In the genomic region with DNA sequence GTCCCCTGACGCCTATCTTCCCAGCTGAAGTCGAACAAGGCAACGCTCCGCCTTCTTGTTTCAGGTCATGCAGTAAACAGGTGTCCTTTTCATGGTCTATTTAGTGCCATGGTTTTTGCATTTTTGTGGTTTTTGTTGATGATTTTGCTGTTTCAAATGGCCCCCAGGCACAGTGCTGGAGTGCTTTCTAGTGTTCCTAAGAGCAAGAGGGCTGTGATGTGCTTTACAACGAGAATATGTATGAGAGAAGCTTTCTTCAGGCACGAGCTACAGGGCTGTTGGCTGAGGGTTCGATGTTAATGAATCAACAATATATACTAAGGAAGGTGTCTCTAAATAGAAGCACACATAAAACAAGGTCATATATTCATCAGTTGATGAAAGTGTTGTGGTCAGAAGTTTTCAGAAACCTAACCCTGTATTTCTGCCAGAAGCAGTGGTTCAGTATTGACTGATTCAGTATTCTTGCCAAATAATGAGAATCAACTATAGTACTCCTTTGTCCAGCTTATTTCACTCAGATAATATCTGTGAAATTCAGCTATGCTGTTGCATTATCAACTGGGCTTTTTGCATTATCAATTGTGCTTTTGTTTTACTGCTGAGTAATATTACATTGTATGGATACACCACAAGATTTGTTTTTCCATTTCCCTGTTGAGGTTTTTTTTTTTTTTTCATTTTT, we compare ENCODE assay signal across 8 cellular contexts. TPM values are rescaled to one million over a fixed set of nuclear protein-coding genes. Genes with fewer than 3 reads are reported as not detected.
DNase-seq lines count a peak whose midpoint lies in the region; ATAC-seq and TF ChIP-seq lines count a peak whose summit lies in the region.

No MANE protein-coding gene starts in this region.

- no peak for TF ChIP-seq RAD21 in SK-N-SH (IDR thresholded peaks at IDR 0.05; ENCODE audit: low read length)

- no peak overlapping the region for H3K18ac ChIP-seq in trophoblast cell (ENCODE audit: low read length)

- H3K9me3 ChIP-seq in SK-N-SH (no peaks in the 10 kb centered on the region), PC-3 (ENCODE audit: low read length) (no peaks in the 10 kb centered on the region), trophoblast cell (ENCODE audit: insufficient read depth, low read depth, low read length) (no peaks in the 10 kb centered on the region), tibial nerve (no peaks in the 10 kb centered on the region)

- no peak overlapping the region for H2AFZ ChIP-seq in SK-N-SH (ENCODE audit: low read depth)
- H2AFZ ChIP-seq in PC-3 (ENCODE audit: low read length), result no peak overlapping the region
- H2AFZ ChIP-seq in trophoblast cell (ENCODE audit: insufficient read depth, low read length, poor library complexity), result no peak overlapping the region

- no peak for TF ChIP-seq EP300 in SK-N-SH (IDR thresholded peaks at IDR 0.05; ENCODE audit: borderline replicate concordance in 1 of 2, low read depth in 1 of 2, low read length in 1 of 2)
- no peak for TF ChIP-seq EP300 in tibial nerve (IDR thresholded peaks at IDR 0.05)

- no peak overlapping the region for H3K4me3 ChIP-seq in SK-N-SH (ENCODE audit: low read depth in 2 of 2, low read length in 1 of 2)
- no peak overlapping the region for H3K4me3 ChIP-seq in PC-3 (ENCODE audit: low read length)
- H3K4me3 ChIP-seq in trophoblast cell (ENCODE audit: low read depth, low read length), result no peak overlapping the region
- no peak overlapping the region for H3K4me3 ChIP-seq in tibial nerve

- no peak overlapping the region for H4K12ac ChIP-seq in trophoblast cell (ENCODE audit: low read depth, low read length)

- POLR2A ChIA-PET in SK-N-SH (lab: Yijun Ruan, JAX), result no interaction called here
- POLR2A ChIA-PET in PC-3 (lab: Charles Lee; ENCODE audit: unreplicated experiment), result no interaction called here

- CTCF ChIA-PET in SK-N-SH (lab: Yijun Ruan, JAX), result interaction anchor here (1.4 kb wide), 1 partner anchor 21 kb away, joined by 3 read pairs; no protein-coding TSS in a partner anchor
- CTCF ChIA-PET in PC-3 (lab: Charles Lee), result interaction anchor here (0.6 to 0.8 kb wide), 2 partner anchors 32 to 102 kb away, joined by 3 to 16 read pairs; no protein-coding TSS in a partner anchor

- H3K36me3 ChIP-seq in SK-N-SH (replicated peaks in 1 of 2; ENCODE audit: control insufficient read depth in 1 of 2, insufficient read depth in 2 of 2, low read length in 1 of 2) (no peaks in the 10 kb centered on the region), PC-3 (ENCODE audit: low read depth, low read length) (peaks cover 17% of the 10 kb centered on the region; the same call in 1 of the 2 replicates), trophoblast cell (ENCODE audit: control insufficient read depth in 1 of 2, insufficient read depth in 2 of 2, low read length in 2 of 2) (peaks cover 2% of the 10 kb centered on the region in 2 experiments), tibial nerve (no peaks in the 10 kb centered on the region)

- H3K79me1 ChIP-seq in trophoblast cell (ENCODE audit: low read length), result no peaks in the 10 kb centered on the region

- H2BK120ac ChIP-seq in trophoblast cell (ENCODE audit: insufficient read depth, low read length, poor library complexity), result no peak overlapping the region

- H4K91ac ChIP-seq in trophoblast cell (ENCODE audit: low read depth, low read length), result no peak overlapping the region

- H3K4me2 ChIP-seq in SK-N-SH (no peak overlapping the region), PC-3 (ENCODE audit: low read length) (peak overlapping the region; percentile 32), trophoblast cell (ENCODE audit: low read length) (no peak overlapping the region)

- H3K23ac ChIP-seq in trophoblast cell (ENCODE audit: low read length), result no peak overlapping the region

- H3K9ac ChIP-seq in SK-N-SH, result no peak overlapping the region
- no peak overlapping the region for H3K9ac ChIP-seq in PC-3 (ENCODE audit: low read length)
- H3K9ac ChIP-seq in trophoblast cell (ENCODE audit: low read length), result no peak overlapping the region

- no peaks in the 10 kb centered on the region for H3K27me3 ChIP-seq in SK-N-SH (ENCODE audit: insufficient read depth)
- H3K27me3 ChIP-seq in PC-3 (ENCODE audit: low read length), result no peaks in the 10 kb centered on the region
- no peaks in the 10 kb centered on the region for H3K27me3 ChIP-seq in trophoblast cell (ENCODE audit: insufficient read depth, low read length)
- no peaks in the 10 kb centered on the region for H3K27me3 ChIP-seq in tibial nerve

- no peak for ATAC-seq in SK-N-SH treated with all-trans-retinoic acid at 6 μM for 48 hours
- peak; percentile 74 for ATAC-seq in HG03045 (IDR thresholded peaks at IDR 0.05; ENCODE audit: unreplicated experiment)
- ATAC-seq in PC-3, result peak; percentile 39

- H3K79me2 ChIP-seq in SK-N-SH (ENCODE audit: insufficient read depth), result peaks cover 99% of the 10 kb centered on the region
- peaks cover 92% of the 10 kb centered on the region for H3K79me2 ChIP-seq in PC-3 (ENCODE audit: low read length)
- H3K79me2 ChIP-seq in trophoblast cell (ENCODE audit: control insufficient read depth, insufficient read depth, low read length, poor library complexity), result no peaks in the 10 kb centered on the region

- no peak overlapping the region for H3K4ac ChIP-seq in trophoblast cell (ENCODE audit: low read depth, low read length)

- TF ChIP-seq POLR2A in tibial nerve (IDR thresholded peaks at IDR 0.05), result no peak

- DNase-seq in SK-N-SH (no peak), PC-3 (peak; percentile 70), trophoblast cell (peak; percentile 64 to 83), EL (no peak), tibial nerve (ENCODE audit: low spot score in 2 of 2) (no peak), retina (no peak)

- H4K8ac ChIP-seq in trophoblast cell (ENCODE audit: low read depth, low read length), result no peak overlapping the region

- peaks cover 58% of the 10 kb centered on the region for H4K20me1 ChIP-seq in SK-N-SH (ENCODE audit: insufficient read depth)
- peaks cover 52% of the 10 kb centered on the region for H4K20me1 ChIP-seq in PC-3 (ENCODE audit: low read length)

- TSS peak; percentile 12 for BruUV-seq in PC-3 (replicated peaks; lab: Mats Ljungman, UMichigan)

- no peaks in the 10 kb centered on the region for H3K9me2 ChIP-seq in SK-N-SH
- H3K9me2 ChIP-seq in PC-3 (replicated peaks; ENCODE audit: low read length), result no peaks in the 10 kb centered on the region

- 87% methylated on average over 7 of the region's 7 CpGs for WGBS in SK-N-SH (ENCODE audit: low lambda C conversion rate)
- WGBS in trophoblast cell (ENCODE audit: extremely low coverage, insufficient coverage, insufficient read length), result no CpG with 5 or more reads among the region's 7 CpGs
- 40 to 46% methylated on average over 7 of the region's 7 CpGs for WGBS in tibial nerve, 2 donors

- no peak for TF ChIP-seq CTCF in SK-N-SH (IDR thresholded peaks at IDR 0.05)
- TF ChIP-seq CTCF in PC-3 (conservative IDR thresholded peaks at IDR 0.05; ENCODE audit: low read depth, low read length), result no peak
- TF ChIP-seq CTCF in tibial nerve (IDR thresholded peaks at IDR 0.05), result no peak

- H3K14ac ChIP-seq in trophoblast cell (ENCODE audit: low read length), result no peak overlapping the region

- intact Hi-C loops in PC-3 (cut with micrococcal nuclease), result loop anchor here (1.0 kb wide), 1 partner anchor 43 kb away; no protein-coding TSS in a partner anchor

- no peak overlapping the region for H2AK5ac ChIP-seq in trophoblast cell (ENCODE audit: low read length)

- no peak overlapping the region for H2BK5ac ChIP-seq in trophoblast cell (ENCODE audit: low read depth, low read length, poor library complexity)

- H2BK12ac ChIP-seq in trophoblast cell (ENCODE audit: low read length), result no peak overlapping the region

- H3K27ac ChIP-seq in SK-N-SH (ENCODE audit: low read depth in 2 of 2, low read length in 1 of 2) (peak overlapping the region in 1 of 2 experiments; percentile 34; a peak in 1 of 4 replicates), PC-3 (ENCODE audit: low read length) (peak overlapping the region; percentile 42), trophoblast cell (ENCODE audit: low read depth, low read length) (no peak overlapping the region), tibial nerve (peak overlapping the region in 2 of 4 donors; percentile 39 to 41)

- peaks cover 2 to 11% of the 10 kb centered on the region in 2 experiments; a peak in 3 of 4 replicates for H3K4me1 ChIP-seq in SK-N-SH (ENCODE audit: control insufficient read depth in 1 of 2, insufficient read depth in 2 of 2, low read depth in 1 of 2, low read length in 1 of 2)
- peaks cover 46% of the 10 kb centered on the region for H3K4me1 ChIP-seq in PC-3 (ENCODE audit: insufficient read depth, low read length)
- H3K4me1 ChIP-seq in trophoblast cell (ENCODE audit: control insufficient read depth in 1 of 2, insufficient read depth in 2 of 2, low read length in 2 of 2), result no peaks in the 10 kb centered on the region
- H3K4me1 ChIP-seq in tibial nerve, result peaks cover 0 to 89% (median 35%) of the 10 kb centered on the region in 4 donors

- H3F3A ChIP-seq in SK-N-SH (replicated peaks; ENCODE audit: insufficient read depth) (peaks cover 8% of the 10 kb centered on the region), PC-3 (ENCODE audit: low read length, unreplicated experiment) (peaks cover 2% of the 10 kb centered on the region)

TF ChIP-seq in SK-N-SH, 30 proteins besides CTCF, POLR2A, EP300 and RAD21:
- TF ChIP-seq EZH2phosphoT487 (IDR thresholded peaks at IDR 0.05; ENCODE audit: borderline replicate concordance, low read depth) (no peak), TCF12 (IDR thresholded peaks at IDR 0.05) (peak; percentile 28; the same call in 1 of the 2 replicates)

TF ChIP-seq in SK-N-SH treated with all-trans-retinoic acid at 6 μM for 48 hours, 23 proteins besides CTCF, POLR2A, EP300 and RAD21 (continues in another document):
- TF ChIP-seq ISL1 (CRISPR knock-in tag; IDR thresholded peaks at IDR 0.05), result no peak
- no peak for TF ChIP-seq TOX (CRISPR knock-in tag; IDR thresholded peaks at IDR 0.05; ENCODE audit: borderline replicate concordance)
- TF ChIP-seq SNAI2 (CRISPR knock-in tag; IDR thresholded peaks at IDR 0.05), result no peak
- no peak for TF ChIP-seq CSDC2 (CRISPR knock-in tag; IDR thresholded peaks at IDR 0.05)
- TF ChIP-seq RARB (CRISPR knock-in tag; IDR thresholded peaks at IDR 0.05), result no peak
- TF ChIP-seq ZNF565 (CRISPR knock-in tag; conservative IDR thresholded peaks at IDR 0.05; ENCODE audit: low read depth), result no peak
- TF ChIP-seq BACH2 (CRISPR knock-in tag; IDR thresholded peaks at IDR 0.05; ENCODE audit: borderline replicate concordance), result no peak
- TF ChIP-seq PPARA (CRISPR knock-in tag; IDR thresholded peaks at IDR 0.05; ENCODE audit: borderline replicate concordance), result no peak

RNA-seq across cellular contexts. Expression of gene LIMD1, which starts 18.5 kb away (rescaled TPM):
- polyA plus RNA-seq in SK-N-SH (2012; rRNA removed), result 7.6 and 10.5 TPM in 2 replicates
- 2.7 and 5.0 TPM in 2 replicates for polyA plus RNA-seq in SK-N-SH (2012; cell fraction: cytosol; rRNA removed)
- polyA plus RNA-seq in SK-N-SH (2012; cell fraction: nucleus; rRNA removed), result 22.5 and 25.5 TPM in 2 replicates
- total RNA-seq in PC-3 (2014; rRNA removed) (37.1 and 42.7 TPM in 2 replicates), tibial nerve (10 to 100 TPM; 28.8 to 46.9 (median 36.4) TPM)
- 4.3 TPM in 2 replicates for polyA plus RNA-seq in trophoblast cell (2013)

Comparison
In these comparisons a context has a peak if more than half of its experiments do, and no peak if none do; other contexts are left out.
1. DNase-seq: peak in PC-3 (single experiment) and trophoblast cell (2 of 2); none in SK-N-SH (single experiment), EL (single experiment), tibial nerve (0 of 2) and retina (single experiment).